In the genomic region with DNA sequence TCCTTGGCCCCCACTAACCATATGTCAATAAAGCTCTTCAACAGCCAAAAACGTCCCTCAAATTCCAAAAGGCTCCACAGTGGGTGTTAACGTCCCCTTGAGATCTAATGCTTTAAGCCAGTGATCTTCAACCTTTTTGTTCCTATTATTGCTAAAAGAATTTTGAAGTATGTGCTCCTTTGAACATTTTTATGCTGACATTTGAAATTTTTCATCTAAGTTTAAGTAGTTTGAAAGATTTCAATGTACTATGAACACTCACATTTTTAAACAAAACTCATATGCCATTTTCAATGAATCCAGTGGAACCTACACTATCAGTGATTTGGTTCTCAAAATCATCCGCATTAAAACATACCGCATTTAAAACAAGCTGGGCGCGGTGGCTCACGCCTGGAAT, we compare ENCODE assay signal across 21 cellular contexts.
"Had no signal": no experiment of that assay in that cellular context is flagged by ENCODE, and none has a peak within 500 bp of the region (broad histone marks: within the 10 kb centered on the region; RNA-seq: fewer than 3 reads in every experiment).

No MANE protein-coding gene starts in this region.

- H3K4me3 ChIP-seq: colonic mucosa, dorsolateral prefrontal cortex, esophagus muscularis mucosa, gastroesophageal sphincter, heart left ventricle, hepatocyte, left lung, lower lobe of right lung had no signal

- H3K27ac Mint-ChIP-seq: mesothelial cell of epicardium had no signal

- H3K27me3 Mint-ChIP-seq: naive thymus-derived CD4-positive, alpha-beta T cell had no signal

- H3K4me2 ChIP-seq: hepatocyte had no signal

- H3K4me3 Mint-ChIP-seq: mesothelial cell of epicardium had no signal

- H2AFZ ChIP-seq: hepatocyte had no signal

- H3K27ac ChIP-seq: colonic mucosa, dorsolateral prefrontal cortex, esophagus muscularis mucosa, foreskin keratinocyte, gastroesophageal sphincter, hepatocyte, left lung, lower lobe of right lung had no signal

- FAIRE-seq: endothelial cell of umbilical vein, frontal cortex, islet of Langerhans, keratinocyte had no signal

- H3K4me1 ChIP-seq: colonic mucosa, foreskin keratinocyte had no signal

- H3K9me3 ChIP-seq: colonic mucosa, esophagus muscularis mucosa, gastroesophageal sphincter, lower lobe of right lung had no signal

- ATAC-seq: foreskin keratinocyte; gastroesophageal sphincter; lower lobe of right lung; naive thymus-derived CD4-positive, alpha-beta T cell had no signal

- H3K27me3 ChIP-seq: colonic mucosa, dorsolateral prefrontal cortex, esophagus muscularis mucosa, foreskin keratinocyte, gastroesophageal sphincter, heart left ventricle, hepatocyte, left lung had no signal

- H3K36me3 ChIP-seq: colonic mucosa had no signal

- DNase-seq: colonic mucosa; cortex of kidney; effector CD4-positive, alpha-beta T cell; effector memory CD4-positive, alpha-beta T cell; foreskin keratinocyte; heart left ventricle; left cardiac atrium; left lung; left ventricle myocardium superior; lower lobe of right lung; mesenchymal stem cell had no signal
